Comparison of ENCODE assay signal across 1 cellular context in the genomic region with DNA sequence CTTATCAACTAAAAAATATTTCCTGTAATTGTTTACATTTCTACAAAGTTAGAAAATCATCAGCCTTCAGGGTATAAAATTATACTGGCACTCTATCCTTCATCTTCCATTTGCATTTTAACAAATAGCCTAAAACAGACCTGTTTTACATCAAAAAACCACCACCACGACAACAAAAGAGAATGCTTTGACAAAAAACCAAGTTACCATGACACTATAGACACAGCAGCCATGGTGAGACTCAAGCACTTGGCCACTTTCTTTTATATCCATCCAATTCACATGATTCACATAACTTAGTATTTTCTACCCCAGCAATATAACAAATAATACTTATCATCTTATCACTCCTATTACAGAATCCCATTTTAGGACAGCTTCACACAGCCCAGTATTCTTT.
A peak's percentile ranks its signal among the peaks of the same experiment; 100 is the strongest.
TF ChIP-seq lines count a peak whose summit lies in the region.

No MANE protein-coding gene starts in this region.

TF ChIP-seq in K562, 482 proteins besides CTCF, POLR2A, EP300 and RAD21:
- TF ChIP-seq, protein P1, sequence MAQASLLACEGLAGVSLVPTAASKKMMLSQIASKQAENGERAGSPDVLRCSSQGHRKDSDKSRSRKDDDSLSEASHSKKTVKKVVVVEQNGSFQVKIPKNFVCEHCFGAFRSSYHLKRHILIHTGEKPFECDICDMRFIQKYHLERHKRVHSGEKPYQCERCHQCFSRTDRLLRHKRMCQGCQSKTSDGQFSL (CRISPR knock-in tag; IDR thresholded peaks at IDR 0.05): no peak
- TF ChIP-seq, protein P1 (tag; IDR thresholded peaks at IDR 0.05): 0 out of 4 replicates have a peak, but pooled peaks of 1 of the 2 experiments have one; percentile 7
- TF ChIP-seq, protein P2, sequence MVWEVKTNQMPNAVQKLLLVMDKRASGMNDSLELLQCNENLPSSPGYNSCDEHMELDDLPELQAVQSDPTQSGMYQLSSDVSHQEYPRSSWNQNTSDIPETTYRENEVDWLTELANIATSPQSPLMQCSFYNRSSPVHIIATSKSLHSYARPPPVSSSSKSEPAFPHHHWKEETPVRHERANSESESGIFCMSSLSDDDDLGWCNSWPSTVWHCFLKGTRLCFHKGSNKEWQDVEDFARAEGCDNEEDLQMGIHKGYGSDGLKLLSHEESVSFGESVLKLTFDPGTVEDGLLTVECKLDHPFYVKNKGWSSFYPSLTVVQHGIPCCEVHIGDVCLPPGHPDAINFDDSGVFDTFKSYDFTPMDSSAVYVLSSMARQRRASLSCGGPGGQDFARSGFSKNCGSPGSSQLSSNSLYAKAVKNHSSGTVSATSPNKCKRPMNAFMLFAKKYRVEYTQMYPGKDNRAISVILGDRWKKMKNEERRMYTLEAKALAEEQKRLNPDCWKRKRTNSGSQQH (CRISPR knock-in tag; IDR thresholded peaks at IDR 0.05): no peak
